In genomic region chr19:18361646-18362045, GRCh38 we compare ENCODE assay signal across 17 cellular contexts. TPM values are rescaled to one million over a fixed set of nuclear protein-coding genes. Genes with fewer than 3 reads are reported as not detected.
DNase-seq lines count a peak whose midpoint lies in the region; ATAC-seq, FAIRE-seq and TF ChIP-seq lines count a peak whose summit lies in the region.
"Had no signal": no experiment of that assay in that cellular context is flagged by ENCODE, and none has a peak within 500 bp of the region (broad histone marks: within the 10 kb centered on the region; RNA-seq: fewer than 3 reads in every experiment).

No MANE protein-coding gene starts in this region.

- peak overlapping the region; percentile 22; the same call in 1 of the 2 replicates for H3K4ac ChIP-seq in IMR-90 (ENCODE audit: low read depth, low read length)

- peaks cover 34% of the 10 kb centered on the region for H3K4me1 Mint-ChIP-seq in dendritic cell treated with granulocyte-macrophage colony-stimulating factor and Interleukin-4, amounts not matched to agents 40 ng/mL and 50 ng/mL, for 4 days (ENCODE audit: low read depth)
- H3K4me1 Mint-ChIP-seq in type B pancreatic cell (ENCODE audit: unreplicated experiment), result peaks cover 32% of the 10 kb centered on the region

- peak overlapping the region; percentile 11; the same call in 1 of the 2 replicates for H2AK5ac ChIP-seq in IMR-90 (ENCODE audit: low read depth, low read length)

- 96% methylated on average over 5 of the region's 8 CpGs; no CpG with 5 or more reads in 1 of the 2 experiments for WGBS in IMR-90 (ENCODE audit: extremely low coverage in 2 of 2, insufficient read length in 1 of 2), 2 experiments
- 92 to 97% (median 95%) methylated on average over 8 of the region's 8 CpGs for WGBS in small intestine, 3 donors

- no TSS peak for BruUV-seq in IMR-90 (replicated peaks; lab: Mats Ljungman, UMichigan)

- H3K9me3 Mint-ChIP-seq in dendritic cell treated with granulocyte-macrophage colony-stimulating factor and Interleukin-4, amounts not matched to agents 40 ng/mL and 50 ng/mL, for 4 days, result no peaks in the 10 kb centered on the region
- no peaks in the 10 kb centered on the region for H3K9me3 Mint-ChIP-seq in type B pancreatic cell

- H3K4me3 ChIP-seq in IMR-90 (ENCODE audit: insufficient read depth, low read depth, low read length) (no peak overlapping the region), breast epithelium (no peak overlapping the region), small intestine (ENCODE audit: low read depth in 1 of 2, low read length in 2 of 2) (no peak overlapping the region)
- H3K4me3 ChIP-seq: BLaER1 had no signal

- H3K79me1 ChIP-seq in IMR-90 (ENCODE audit: low read depth in 1 of 2, low read length in 2 of 2), result peaks cover 0 to 31% of the 10 kb centered on the region in 2 experiments; a peak in 2 of 4 replicates

- no peak overlapping the region for H3K4me2 ChIP-seq in IMR-90 (ENCODE audit: low read depth, low read length)
- H3K4me2 ChIP-seq: BLaER1, KMS-11 had no signal

- H3K27me3 ChIP-seq in IMR-90 (ENCODE audit: control insufficient read depth, insufficient read depth, low read length) (no peaks in the 10 kb centered on the region), breast epithelium (no peaks in the 10 kb centered on the region), small intestine (ENCODE audit: control insufficient read depth in 2 of 2, insufficient read depth in 2 of 2, low read length in 2 of 2) (no peaks in the 10 kb centered on the region)
- H3K27me3 ChIP-seq: BLaER1 had no signal

- ATAC-seq in IMR-90 (ENCODE audit: low read depth), result no peak
- ATAC-seq: SK-N-SH treated with all-trans-retinoic acid at 6 μM for 48 hours had no signal

- in situ Hi-C loops in IMR-90 (cut with MboI; ENCODE audit: low sequenced_read_pairs), result no loop called here

- peak overlapping the region; percentile 57; the same call in 1 of the 2 replicates for H2BK20ac ChIP-seq in IMR-90 (ENCODE audit: low read depth, low read length)

- dilution Hi-C loops in IMR-90 (cut with HindIII; ENCODE audit: low sequenced_read_pairs, unreplicated experiment), result no loop called here

- intact Hi-C loops in IMR-90 (cut with micrococcal nuclease), result no loop called here
- intact Hi-C loops in dendritic cell treated with granulocyte-macrophage colony-stimulating factor and Interleukin-4, amounts not matched to agents 40 ng/mL and 50 ng/mL, for 4 days (cut with micrococcal nuclease), result no loop called here
- intact Hi-C loops in breast epithelium (cut with DNase I; ENCODE audit: low total_unique reads), result no loop called here

- no peaks in the 10 kb centered on the region for H3K27me3 Mint-ChIP-seq in dendritic cell treated with granulocyte-macrophage colony-stimulating factor and Interleukin-4, amounts not matched to agents 40 ng/mL and 50 ng/mL, for 4 days
- no peaks in the 10 kb centered on the region for H3K27me3 Mint-ChIP-seq in type B pancreatic cell

- no peak for TF ChIP-seq RAD21 in IMR-90 (IDR thresholded peaks at IDR 0.05; ENCODE audit: low read length)

- H3K14ac ChIP-seq in IMR-90 (replicated peaks; ENCODE audit: low read depth, low read length), result peak overlapping the region; percentile 44; the same call in 1 of the 2 replicates

- H3K36me3 ChIP-seq in IMR-90 (ENCODE audit: control insufficient read depth, insufficient read depth, low read length) (peaks cover 36% of the 10 kb centered on the region), breast epithelium (no peaks in the 10 kb centered on the region), small intestine (ENCODE audit: control insufficient read depth in 2 of 2, insufficient read depth in 2 of 2, low read length in 2 of 2) (peaks cover 18% of the 10 kb centered on the region in 2 donors)

- DNase-seq in IMR-90 (peak; percentile 37), type B pancreatic cell (ENCODE audit: extremely low spot score, unreplicated experiment) (no peak), breast epithelium (ENCODE audit: low spot score in 2 of 2) (no peak), small intestine (no peak)
- DNase-seq: GOT3, NCI-H1092 treated with DMSO at 0.1 percent for 48 hours, NCI-H1930, NCI-H2171, NCI-H446 treated with DMSO at 0.1 percent for 48 hours, NCI-H748 treated with DMSO at 0.1 percent for 48 hours, Right ventricle myocardium superior had no signal

- TF ChIP-seq POLR2A in IMR-90 (IDR thresholded peaks at IDR 0.05; ENCODE audit: low read depth, low read length), result no peak
- no peak for TF ChIP-seq POLR2A in breast epithelium (IDR thresholded peaks at IDR 0.05)

- H3K4me1 ChIP-seq in IMR-90 (ENCODE audit: control insufficient read depth, insufficient read depth, low read length) (peaks cover 10% of the 10 kb centered on the region), breast epithelium (no peaks in the 10 kb centered on the region), small intestine (ENCODE audit: control insufficient read depth in 2 of 2, insufficient read depth in 1 of 2, low read depth in 1 of 2, low read length in 1 of 2) (peaks cover 0 to 4% of the 10 kb centered on the region in 2 donors)

- H2BK5ac ChIP-seq in IMR-90 (ENCODE audit: low read depth, low read length, poor library complexity, severe bottlenecking), result no peak overlapping the region

- peak overlapping the region; percentile 39 for H4K91ac ChIP-seq in IMR-90 (ENCODE audit: insufficient read depth, low read depth, low read length)

- H3K9me3 ChIP-seq in IMR-90 (ENCODE audit: control insufficient read depth, insufficient read depth, low read length), result peaks cover 9% of the 10 kb centered on the region
- no peaks in the 10 kb centered on the region for H3K9me3 ChIP-seq in breast epithelium
- no peaks in the 10 kb centered on the region for H3K9me3 ChIP-seq in small intestine (ENCODE audit: control insufficient read depth, low read depth)

- H3K9me1 ChIP-seq in IMR-90 (ENCODE audit: insufficient read depth, low read length), result peaks cover 7% of the 10 kb centered on the region

- no peak overlapping the region for H3K4me3 Mint-ChIP-seq in dendritic cell treated with granulocyte-macrophage colony-stimulating factor and Interleukin-4, amounts not matched to agents 40 ng/mL and 50 ng/mL, for 4 days
- H3K4me3 Mint-ChIP-seq in type B pancreatic cell, result no peak overlapping the region

- H3K27ac ChIP-seq in IMR-90 (ENCODE audit: insufficient read depth, low read length) (no peak overlapping the region), breast epithelium (no peak overlapping the region), small intestine (ENCODE audit: low read depth in 1 of 2, low read length in 1 of 2) (no peak overlapping the region)
- H3K27ac ChIP-seq: BLaER1, KMS-11 had no signal

- peak overlapping the region in 1 of 2 experiments; percentile 6; a peak in 1 of 4 replicates for H4K8ac ChIP-seq in IMR-90 (ENCODE audit: low read depth in 2 of 2, low read length in 2 of 2)

- H4K20me1 ChIP-seq in IMR-90 (ENCODE audit: insufficient read depth, low read length), result no peaks in the 10 kb centered on the region
- H4K20me1 ChIP-seq: BLaER1 had no signal

- CTCF ChIA-PET in IMR-90 (lab: Yijun Ruan, JAX), result no interaction called here

- no peak for TF ChIP-seq CTCF in IMR-90 (conservative IDR thresholded peaks at IDR 0.05; ENCODE audit: low read depth, low read length)
- TF ChIP-seq CTCF in type B pancreatic cell (conservative IDR thresholded peaks at IDR 0.05), result no peak
- no peak for TF ChIP-seq CTCF in breast epithelium (IDR thresholded peaks at IDR 0.05)

- no peak overlapping the region for H2AFZ ChIP-seq in IMR-90 (replicated peaks; ENCODE audit: low read length, poor library complexity)

- peak overlapping the region; percentile 43 for H3K27ac Mint-ChIP-seq in dendritic cell treated with granulocyte-macrophage colony-stimulating factor and Interleukin-4, amounts not matched to agents 40 ng/mL and 50 ng/mL, for 4 days
- peak overlapping the region; percentile 74 for H3K27ac Mint-ChIP-seq in type B pancreatic cell

- peak overlapping the region; percentile 41 for H2BK120ac ChIP-seq in IMR-90 (ENCODE audit: low read depth, low read length)

- POLR2A ChIA-PET in IMR-90 (lab: Charles Lee; ENCODE audit: unreplicated experiment), result no interaction called here

- no peak overlapping the region for H4K5ac ChIP-seq in IMR-90 (ENCODE audit: low read depth, low read length)

- no peak overlapping the region for H3K23ac ChIP-seq in IMR-90 (ENCODE audit: low read depth, low read length)

- no peak overlapping the region for H3K18ac ChIP-seq in IMR-90 (ENCODE audit: low read depth, low read length)

- no peak for FAIRE-seq in small intestine (lab: Jason Lieb, UNC)

- no peak overlapping the region for H2AK9ac ChIP-seq in IMR-90 (replicated peaks; ENCODE audit: low read depth, low read length, poor library complexity)

- no peak overlapping the region for H3K9ac ChIP-seq in IMR-90 (ENCODE audit: low read depth, low read length)
- H3K9ac ChIP-seq: BLaER1, KMS-11 had no signal

- H3K56ac ChIP-seq in IMR-90 (ENCODE audit: extremely low read depth, insufficient read depth, low read length), result no peak overlapping the region

- peak overlapping the region; percentile 58; the same call in 1 of the 3 replicates for H2BK15ac ChIP-seq in IMR-90 (ENCODE audit: low read depth, low read length)

- peaks cover 77% of the 10 kb centered on the region for H3K36me3 Mint-ChIP-seq in dendritic cell treated with granulocyte-macrophage colony-stimulating factor and Interleukin-4, amounts not matched to agents 40 ng/mL and 50 ng/mL, for 4 days (ENCODE audit: low read depth)
- peaks cover 26% of the 10 kb centered on the region for H3K36me3 Mint-ChIP-seq in type B pancreatic cell

RNA-seq across cellular contexts. Expression of gene PGPEP1, which starts 21.2 kb away (rescaled TPM):
- total RNA-seq in IMR-90 (2012; rRNA removed), result 11.1 and 14.3 TPM in 2 replicates
- 11.8 and 13.3 TPM in 2 replicates for polyA plus RNA-seq in IMR-90 (2012; rRNA removed)
- polyA plus RNA-seq in IMR-90 (2012; cell fraction: cytosol; rRNA removed), result 3.8 and 13.8 TPM in 2 replicates
- 32.7 and 36.9 TPM in 2 replicates for polyA plus RNA-seq in IMR-90 (2012; cell fraction: nucleus; rRNA removed; ENCODE audit: low replicate concordance)
- total RNA-seq in type B pancreatic cell (ENCODE audit: low replicate concordance), result 28.8 and 46.7 TPM in 2 replicates
- 10 to 100 TPM; 22.5 to 29.2 (median 25.9) TPM for total RNA-seq in breast epithelium
- polyA plus RNA-seq in small intestine, result 10 to 100 TPM; 29.1 to 47.0 (median 30.3) TPM

RNA-seq across cellular contexts. Expression of gene GDF15, which starts 24.3 kb away (rescaled TPM):
- 5.6 and 10.3 TPM in 2 replicates for total RNA-seq in IMR-90 (2012; rRNA removed)
- 43.5 and 49.8 TPM in 2 replicates for polyA plus RNA-seq in IMR-90 (2012; rRNA removed)
- 84.3 and 176 TPM in 2 replicates for polyA plus RNA-seq in IMR-90 (2012; cell fraction: cytosol; rRNA removed)
- polyA plus RNA-seq in IMR-90 (2012; cell fraction: nucleus; rRNA removed; ENCODE audit: low replicate concordance), result 56.9 and 109 TPM in 2 replicates
- 102 and 106 TPM in 2 replicates for total RNA-seq in type B pancreatic cell (ENCODE audit: low replicate concordance)
- total RNA-seq in breast epithelium, result 10 to 100 TPM in 1 of 3 donors, 1 to 10 TPM in 2; 2.7 to 60.3 (median 9.2) TPM
- polyA plus RNA-seq in small intestine, result 10 to 100 TPM in 2 of 3 donors, 1 to 10 TPM in 1; 4.5 to 27.5 (median 12.7) TPM

RNA-seq across cellular contexts. Expression of gene LRRC25, which starts 35.8 kb away (rescaled TPM):
- total RNA-seq in IMR-90 (2012; rRNA removed) (not detected in 2 replicates), type B pancreatic cell (ENCODE audit: low replicate concordance) (0.19 TPM in 1 of 2 replicates, not detected in the other), breast epithelium (10 to 100 TPM in 1 of 3 donors, 1 to 10 TPM in 2; 3.9 to 27.2 (median 7.2) TPM)
- polyA plus RNA-seq in IMR-90 (2012; rRNA removed) (0.03 TPM in 1 of 2 replicates, not detected in the other), small intestine (1 to 10 TPM in 2 of 3 donors, under 1 TPM in 1; 0.89 to 5.1 (median 3.2) TPM)
- polyA plus RNA-seq in IMR-90 (2012; cell fraction: cytosol; rRNA removed), result 0.08 and 0.09 TPM in 2 replicates
- polyA plus RNA-seq in IMR-90 (2012; cell fraction: nucleus; rRNA removed; ENCODE audit: low replicate concordance), result 0.08 TPM in 1 of 2 replicates, not detected in the other
- total RNA-seq: Daoy, MCF 10A had no signal

RNA-seq across cellular contexts. Expression of gene LSM4, which starts 38.8 kb away (rescaled TPM):
- total RNA-seq in IMR-90 (2012; rRNA removed), result 44.8 and 88.0 TPM in 2 replicates
- polyA plus RNA-seq in IMR-90 (2012; rRNA removed), result 118 and 157 TPM in 2 replicates
- polyA plus RNA-seq in IMR-90 (2012; cell fraction: cytosol; rRNA removed), result 210 and 274 TPM in 2 replicates
- 65.4 and 112 TPM in 2 replicates for polyA plus RNA-seq in IMR-90 (2012; cell fraction: nucleus; rRNA removed; ENCODE audit: low replicate concordance)
- 196 and 223 TPM in 2 replicates for total RNA-seq in type B pancreatic cell (ENCODE audit: low replicate concordance)
- total RNA-seq in breast epithelium, result 100 to 1,000 TPM in 2 of 3 donors, 10 to 100 TPM in 1; 83.0 to 122 (median 120) TPM
- polyA plus RNA-seq in small intestine, result 100 to 1,000 TPM; 166 to 269 (median 206) TPM

RNA-seq across cellular contexts. Expression of gene SSBP4, which starts 57.6 kb away (rescaled TPM):
- total RNA-seq in IMR-90 (2012; rRNA removed), result 13.3 and 14.9 TPM in 2 replicates
- 39.7 and 48.1 TPM in 2 replicates for polyA plus RNA-seq in IMR-90 (2012; rRNA removed)
- 36.0 and 75.3 TPM in 2 replicates for polyA plus RNA-seq in IMR-90 (2012; cell fraction: cytosol; rRNA removed)
- 110 and 323 TPM in 2 replicates for polyA plus RNA-seq in IMR-90 (2012; cell fraction: nucleus; rRNA removed; ENCODE audit: low replicate concordance)
- total RNA-seq in type B pancreatic cell (ENCODE audit: low replicate concordance), result 76.7 and 99.0 TPM in 2 replicates
- total RNA-seq in breast epithelium, result 10 to 100 TPM; 29.4 to 71.8 (median 46.7) TPM
- polyA plus RNA-seq in small intestine, result 10 to 100 TPM; 15.9 to 51.7 (median 36.7) TPM
